In the genomic region with DNA sequence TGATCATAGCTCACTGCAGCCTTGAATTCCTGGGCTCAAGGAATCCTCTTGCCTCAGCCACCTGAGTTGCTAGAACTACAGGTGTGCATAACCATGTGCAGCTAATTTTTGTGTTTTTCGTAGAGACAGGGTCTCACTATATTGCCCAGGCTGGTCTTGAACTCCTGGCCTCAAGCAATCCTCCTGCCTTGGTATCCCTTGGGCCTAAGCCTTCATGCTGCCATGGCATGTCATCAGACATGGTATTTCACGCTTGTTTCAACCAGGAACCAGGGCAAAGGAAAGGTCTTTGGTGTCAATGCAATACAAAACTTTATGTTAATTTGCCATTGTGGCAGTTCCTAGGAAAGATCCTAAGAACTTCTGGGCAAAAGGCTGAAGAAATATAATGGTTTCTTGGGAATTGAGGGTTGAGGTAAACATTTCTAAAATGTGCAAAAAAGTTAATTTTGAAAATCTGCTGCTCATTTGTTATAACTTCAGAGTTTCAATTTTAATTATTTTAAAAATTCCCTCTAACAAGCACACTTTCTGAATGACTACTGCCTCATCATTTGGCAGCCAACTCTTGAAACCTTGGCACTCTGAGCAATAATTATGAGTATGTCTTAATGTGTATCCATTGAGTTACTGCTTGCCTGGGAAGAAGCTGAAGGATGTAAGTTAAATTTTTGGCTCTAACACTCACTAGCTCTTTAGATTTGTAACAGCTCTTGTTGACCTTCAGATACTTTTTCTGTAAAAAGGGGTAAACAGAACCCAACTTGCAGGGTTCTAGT, we compare ENCODE assay signal across 24 cellular contexts.
A peak's percentile ranks its signal among the peaks of the same experiment; 100 is the strongest.
DNase-seq lines count a peak whose midpoint lies in the region; ATAC-seq and TF ChIP-seq lines count a peak whose summit lies in the region.
"Had no signal": no experiment of that assay in that cellular context is flagged by ENCODE, and none has a peak within 500 bp of the region (broad histone marks: within the 10 kb centered on the region; RNA-seq: fewer than 3 reads in every experiment).

No MANE protein-coding gene starts in this region.

- peaks cover 51% of the 10 kb centered on the region for H3K4me1 Mint-ChIP-seq in activated CD4-positive, alpha-beta T cell treated with anti-CD3 and anti-CD28 coated beads for 36 hours
- H3K4me1 Mint-ChIP-seq in activated CD4-positive, alpha-beta T cell treated with anti-CD3 and anti-CD28 coated beads, Interleukin-2, amount 10 ng/mL, durations not matched to agents 7 days and 5 days: peaks cover 38% of the 10 kb centered on the region
- peaks cover 42% of the 10 kb centered on the region for H3K4me1 Mint-ChIP-seq in activated T-helper 2 cell treated with anti-CD3 and anti-CD28 coated beads, Interferon-gamma antibody, Interleukin-2, Interleukin-4, amounts not matched to agents 10 μg/mL and 5 μg/mL and 100 μg/mL, durations not matched to agents 14 hours and 24 hours and 36 hours (ENCODE audit: low read depth)
- H3K4me1 Mint-ChIP-seq in naive thymus-derived CD8-positive, alpha-beta T cell: peaks cover 21 to 47% (median 28%) of the 10 kb centered on the region in 4 donors
- peaks cover 8% of the 10 kb centered on the region for H3K4me1 Mint-ChIP-seq in neural progenitor cell

- H3K27ac Mint-ChIP-seq in activated CD4-positive, alpha-beta T cell treated with anti-CD3 and anti-CD28 coated beads for 36 hours: peak overlapping the region; percentile 89
- no peak overlapping the region for H3K27ac Mint-ChIP-seq in activated CD4-positive, alpha-beta T cell treated with anti-CD3 and anti-CD28 coated beads, Interleukin-2, amount 10 ng/mL, durations not matched to agents 7 days and 5 days
- peak overlapping the region; percentile 81 for H3K27ac Mint-ChIP-seq in activated T-helper 2 cell treated with anti-CD3 and anti-CD28 coated beads, Interferon-gamma antibody, Interleukin-2, Interleukin-4, amounts not matched to agents 10 μg/mL and 5 μg/mL and 100 μg/mL, durations not matched to agents 14 hours and 24 hours and 36 hours
- H3K27ac Mint-ChIP-seq in naive thymus-derived CD8-positive, alpha-beta T cell: peak overlapping the region in 8 of 10 donors; percentile 26 to 82 (median 68)
- no peak overlapping the region for H3K27ac Mint-ChIP-seq in neural progenitor cell

- no peak overlapping the region for H3K9ac ChIP-seq in neural progenitor cell

- peak; percentile 33 for DNase-seq in activated CD4-positive, alpha-beta T cell treated with anti-CD3 and anti-CD28 coated beads for 36 hours
- no peak for DNase-seq in activated CD4-positive, alpha-beta T cell treated with anti-CD3 and anti-CD28 coated beads, Interleukin-2, amount 10 ng/mL, durations not matched to agents 7 days and 5 days
- DNase-seq in NCI-H446 (lab: John Stamatoyannopoulos, UW) (peak; percentile 10 to 50), neural progenitor cell (ENCODE audit: low spot score) (no peak), D341Med (ENCODE audit: low spot score) (no peak)
- DNase-seq in activated T-helper 2 cell treated with anti-CD3 and anti-CD28 coated beads, Interferon-gamma antibody, Interleukin-2, Interleukin-4, amounts not matched to agents 10 μg/mL and 5 μg/mL and 100 μg/mL, durations not matched to agents 14 hours and 24 hours and 36 hours (ENCODE audit: low spot score): no peak
- no peak for DNase-seq in naive thymus-derived CD8-positive, alpha-beta T cell
- DNase-seq: 8988T; anterior cingulate cortex; colonic mucosa; effector memory CD4-positive, alpha-beta T cell; foreskin melanocyte; NCI-H1105 treated with DMSO at 0.1 percent for 48 hours; NCI-H2029; NCI-H226; NCI-H774; ovary; stimulated activated naive CD4-positive, alpha-beta T cell treated with Interleukin-2 at 50 U/mL for 16 hours; thyroid gland had no signal

- POLR2A ChIA-PET in activated CD4-positive, alpha-beta T cell treated with anti-CD3 and anti-CD28 coated beads for 36 hours (lab: Charles Lee): interaction anchor here (0.5 to 1.0 kb wide), 5 partner anchors 30 to 443 kb away, joined by 3 to 8 read pairs (median 5); no protein-coding TSS in a partner anchor
- POLR2A ChIA-PET in activated CD4-positive, alpha-beta T cell treated with anti-CD3 and anti-CD28 coated beads, Interleukin-2, amount 10 ng/mL, durations not matched to agents 7 days and 5 days (lab: Charles Lee): interaction anchor here (0.6 kb wide), 1 partner anchor 32 kb away, joined by 3 read pairs; no protein-coding TSS in a partner anchor
- POLR2A ChIA-PET in naive thymus-derived CD8-positive, alpha-beta T cell (lab: Charles Lee): no interaction called here

- H3K4me3 Mint-ChIP-seq in activated CD4-positive, alpha-beta T cell treated with anti-CD3 and anti-CD28 coated beads for 36 hours: peak overlapping the region; percentile 35
- no peak overlapping the region for H3K4me3 Mint-ChIP-seq in activated CD4-positive, alpha-beta T cell treated with anti-CD3 and anti-CD28 coated beads, Interleukin-2, amount 10 ng/mL, durations not matched to agents 7 days and 5 days
- H3K4me3 Mint-ChIP-seq in activated T-helper 2 cell treated with anti-CD3 and anti-CD28 coated beads, Interferon-gamma antibody, Interleukin-2, Interleukin-4, amounts not matched to agents 10 μg/mL and 5 μg/mL and 100 μg/mL, durations not matched to agents 14 hours and 24 hours and 36 hours (ENCODE audit: low read depth): no peak overlapping the region
- H3K4me3 Mint-ChIP-seq in naive thymus-derived CD8-positive, alpha-beta T cell: peak overlapping the region in 1 of 10 donors; percentile 22
- no peak overlapping the region for H3K4me3 Mint-ChIP-seq in neural progenitor cell

- H2AFZ ChIP-seq in neural progenitor cell (replicated peaks): no peak overlapping the region
- H2AFZ ChIP-seq: hepatocyte had no signal

- H3K36me3 ChIP-seq in neural progenitor cell: peaks cover 2% of the 10 kb centered on the region
- H3K36me3 ChIP-seq: colonic mucosa, ovary, right atrium auricular region, thyroid gland had no signal

- no peaks in the 10 kb centered on the region for H3K4me1 ChIP-seq in neural progenitor cell
- H3K4me1 ChIP-seq: colonic mucosa, right atrium auricular region, thyroid gland had no signal

- H3K4me2 ChIP-seq in neural progenitor cell: no peak overlapping the region
- H3K4me2 ChIP-seq: hepatocyte had no signal

- intact Hi-C loops in activated CD4-positive, alpha-beta T cell treated with anti-CD3 and anti-CD28 coated beads for 36 hours (cut with DNase I, micrococcal nuclease): loop anchor here (1.0 to 2.0 kb wide), 6 partner anchors 20 to 60 kb away; no protein-coding TSS in a partner anchor
- intact Hi-C loops in activated T-helper 2 cell treated with anti-CD3 and anti-CD28 coated beads, Interferon-gamma antibody, Interleukin-2, Interleukin-4, amounts not matched to agents 10 μg/mL and 5 μg/mL and 100 μg/mL, durations not matched to agents 14 hours and 24 hours and 36 hours (cut with micrococcal nuclease): loop anchor here (1.0 to 2.0 kb wide), 4 partner anchors 20 to 40 kb away; no protein-coding TSS in a partner anchor

- H3K36me3 Mint-ChIP-seq in activated CD4-positive, alpha-beta T cell treated with anti-CD3 and anti-CD28 coated beads for 36 hours (ENCODE audit: low read depth): peaks cover 46% of the 10 kb centered on the region
- peaks cover 37% of the 10 kb centered on the region for H3K36me3 Mint-ChIP-seq in activated CD4-positive, alpha-beta T cell treated with anti-CD3 and anti-CD28 coated beads, Interleukin-2, amount 10 ng/mL, durations not matched to agents 7 days and 5 days (ENCODE audit: low read depth)
- peaks cover 59% of the 10 kb centered on the region for H3K36me3 Mint-ChIP-seq in activated T-helper 2 cell treated with anti-CD3 and anti-CD28 coated beads, Interferon-gamma antibody, Interleukin-2, Interleukin-4, amounts not matched to agents 10 μg/mL and 5 μg/mL and 100 μg/mL, durations not matched to agents 14 hours and 24 hours and 36 hours (ENCODE audit: low read depth)
- peaks cover under 1 to 37% (median 12%) of the 10 kb centered on the region in 3 donors for H3K36me3 Mint-ChIP-seq in naive thymus-derived CD8-positive, alpha-beta T cell
- H3K36me3 Mint-ChIP-seq in neural progenitor cell: peaks cover 4% of the 10 kb centered on the region

- peak; percentile 69 for ATAC-seq in activated CD4-positive, alpha-beta T cell treated with anti-CD3 and anti-CD28 coated beads for 36 hours
- ATAC-seq in naive thymus-derived CD8-positive, alpha-beta T cell: no peak
- no peak for ATAC-seq in HG02840 (IDR thresholded peaks at IDR 0.05; ENCODE audit: low FRiP score, unreplicated experiment)

- H3K4me3 ChIP-seq in neural progenitor cell: no peak overlapping the region
- H3K4me3 ChIP-seq: colonic mucosa, hepatocyte, ovary, right atrium auricular region, thyroid gland had no signal

- H4K20me1 ChIP-seq in neural progenitor cell (ENCODE audit: low read depth): no peaks in the 10 kb centered on the region

- no peak overlapping the region for H3K27ac ChIP-seq in neural progenitor cell
- H3K27ac ChIP-seq: colonic mucosa, hepatocyte, ovary, right atrium auricular region, RWPE1, thyroid gland had no signal

- H3K27me3 ChIP-seq in neural progenitor cell: no peaks in the 10 kb centered on the region
- H3K27me3 ChIP-seq: colonic mucosa, hepatocyte, ovary, right atrium auricular region, thyroid gland had no signal

- no peaks in the 10 kb centered on the region for H3K9me3 Mint-ChIP-seq in activated CD4-positive, alpha-beta T cell treated with anti-CD3 and anti-CD28 coated beads for 36 hours (ENCODE audit: low read depth)
- H3K9me3 Mint-ChIP-seq in activated CD4-positive, alpha-beta T cell treated with anti-CD3 and anti-CD28 coated beads, Interleukin-2, amount 10 ng/mL, durations not matched to agents 7 days and 5 days: peaks cover 10% of the 10 kb centered on the region
- peaks cover 14% of the 10 kb centered on the region for H3K9me3 Mint-ChIP-seq in activated T-helper 2 cell treated with anti-CD3 and anti-CD28 coated beads, Interferon-gamma antibody, Interleukin-2, Interleukin-4, amounts not matched to agents 10 μg/mL and 5 μg/mL and 100 μg/mL, durations not matched to agents 14 hours and 24 hours and 36 hours
- no peaks in the 10 kb centered on the region for H3K9me3 Mint-ChIP-seq in naive thymus-derived CD8-positive, alpha-beta T cell
- peaks cover 11% of the 10 kb centered on the region for H3K9me3 Mint-ChIP-seq in neural progenitor cell
- H3K9me3 Mint-ChIP-seq: IgD-negative memory B cell had no signal

- no peak for TF ChIP-seq CTCF in neural progenitor cell (IDR thresholded peaks at IDR 0.05)

- H3F3A ChIP-seq in neural progenitor cell (ENCODE audit: low read depth): no peaks in the 10 kb centered on the region

- no peaks in the 10 kb centered on the region for H3K79me2 ChIP-seq in neural progenitor cell (ENCODE audit: low read depth)
- H3K79me2 ChIP-seq: hepatocyte had no signal

- no peaks in the 10 kb centered on the region for H3K27me3 Mint-ChIP-seq in activated CD4-positive, alpha-beta T cell treated with anti-CD3 and anti-CD28 coated beads for 36 hours
- no peaks in the 10 kb centered on the region for H3K27me3 Mint-ChIP-seq in activated CD4-positive, alpha-beta T cell treated with anti-CD3 and anti-CD28 coated beads, Interleukin-2, amount 10 ng/mL, durations not matched to agents 7 days and 5 days
- no peaks in the 10 kb centered on the region for H3K27me3 Mint-ChIP-seq in activated T-helper 2 cell treated with anti-CD3 and anti-CD28 coated beads, Interferon-gamma antibody, Interleukin-2, Interleukin-4, amounts not matched to agents 10 μg/mL and 5 μg/mL and 100 μg/mL, durations not matched to agents 14 hours and 24 hours and 36 hours (ENCODE audit: low read depth)
- no peaks in the 10 kb centered on the region for H3K27me3 Mint-ChIP-seq in naive thymus-derived CD8-positive, alpha-beta T cell
- no peaks in the 10 kb centered on the region for H3K27me3 Mint-ChIP-seq in neural progenitor cell (ENCODE audit: insufficient read depth, low read depth)
- H3K27me3 Mint-ChIP-seq: IgD-negative memory B cell had no signal

- peaks cover 8% of the 10 kb centered on the region for H3K9me3 ChIP-seq in neural progenitor cell (ENCODE audit: low read depth)
- H3K9me3 ChIP-seq: colonic mucosa, ovary, right atrium auricular region, thyroid gland had no signal

- CTCF ChIA-PET in activated CD4-positive, alpha-beta T cell treated with anti-CD3 and anti-CD28 coated beads for 36 hours (lab: Charles Lee): interaction anchor here (0.6 to 1.6 kb wide), 5 partner anchors 11 to 71 kb away, joined by 3 to 6 read pairs (median 3); no protein-coding TSS in a partner anchor
- CTCF ChIA-PET in activated CD4-positive, alpha-beta T cell treated with anti-CD3 and anti-CD28 coated beads, Interleukin-2, amount 10 ng/mL, durations not matched to agents 7 days and 5 days (lab: Charles Lee): interaction anchor here (1.5 kb wide), 1 partner anchor 20 kb away, joined by 4 read pairs; no protein-coding TSS in a partner anchor

Comparison
In these comparisons a context has a peak if more than half of its experiments do, and no peak if none do; other contexts are left out.
1. DNase-seq: peak in activated CD4-positive, alpha-beta T cell treated with anti-CD3 and anti-CD28 coated beads for 36 hours (single experiment) and NCI-H446 (2 of 2); none in activated CD4-positive, alpha-beta T cell treated with anti-CD3 and anti-CD28 coated beads, Interleukin-2, amount 10 ng/mL, durations not matched to agents 7 days and 5 days (single experiment), activated T-helper 2 cell treated with anti-CD3 and anti-CD28 coated beads, Interferon-gamma antibody, Interleukin-2, Interleukin-4, amounts not matched to agents 10 μg/mL and 5 μg/mL and 100 μg/mL, durations not matched to agents 14 hours and 24 hours and 36 hours (single experiment), naive thymus-derived CD8-positive, alpha-beta T cell (0 of 10), neural progenitor cell (single experiment) and D341Med (single experiment).
2. H3K27ac Mint-ChIP-seq: peak in activated CD4-positive, alpha-beta T cell treated with anti-CD3 and anti-CD28 coated beads for 36 hours (single experiment), activated T-helper 2 cell treated with anti-CD3 and anti-CD28 coated beads, Interferon-gamma antibody, Interleukin-2, Interleukin-4, amounts not matched to agents 10 μg/mL and 5 μg/mL and 100 μg/mL, durations not matched to agents 14 hours and 24 hours and 36 hours (single experiment) and naive thymus-derived CD8-positive, alpha-beta T cell (8 of 10); none in activated CD4-positive, alpha-beta T cell treated with anti-CD3 and anti-CD28 coated beads, Interleukin-2, amount 10 ng/mL, durations not matched to agents 7 days and 5 days (single experiment) and neural progenitor cell (single experiment).